ENCODE assay signal across 8 cellular contexts in the genomic region with DNA sequence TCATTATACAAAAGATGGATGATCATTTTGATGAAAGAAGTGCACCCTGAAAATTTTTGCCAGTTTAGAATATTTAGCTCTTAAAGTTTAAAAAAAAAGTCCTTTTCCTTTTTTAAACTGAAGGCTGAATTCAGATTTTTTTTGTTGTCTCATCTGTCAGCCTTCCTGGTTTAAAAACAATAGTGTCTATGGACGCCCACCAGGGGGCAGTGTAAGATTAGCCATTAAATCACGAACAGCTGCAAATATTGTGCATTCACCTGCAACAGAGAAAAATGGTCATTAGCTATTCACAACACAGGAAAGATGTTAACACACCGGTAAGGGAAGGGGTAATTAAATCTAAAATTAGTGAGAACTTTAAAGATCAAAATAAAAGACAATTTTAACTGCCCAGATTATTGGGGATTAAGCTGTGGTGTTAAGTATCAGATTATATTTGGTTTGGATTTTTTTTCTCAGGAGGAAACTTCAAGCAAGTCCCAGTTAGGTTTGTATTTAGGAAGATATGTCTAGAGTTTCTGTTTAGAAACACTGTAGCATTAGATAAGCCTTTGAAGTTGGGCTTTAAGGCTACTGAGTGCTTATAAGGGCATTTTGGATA. TPM values are rescaled to one million over a fixed set of nuclear protein-coding genes. Genes with fewer than 3 reads are reported as not detected.
DNase-seq lines count a peak whose midpoint lies in the region; ATAC-seq, FAIRE-seq and TF ChIP-seq lines count a peak whose summit lies in the region.

No MANE protein-coding gene starts in this region.

- no peaks in the 10 kb centered on the region for H3K4me1 ChIP-seq in lower lobe of right lung

- no peaks in the 10 kb centered on the region for H3K9me3 ChIP-seq in lower lobe of right lung

- H3K9me3 Mint-ChIP-seq in activated CD4-positive, alpha-beta T cell treated with anti-CD3 and anti-CD28 coated beads for 36 hours (ENCODE audit: low read depth), result no peaks in the 10 kb centered on the region

- H3K4me3 Mint-ChIP-seq in activated CD4-positive, alpha-beta T cell treated with anti-CD3 and anti-CD28 coated beads for 36 hours, result no peak overlapping the region

- no peak overlapping the region for H3K27ac Mint-ChIP-seq in activated CD4-positive, alpha-beta T cell treated with anti-CD3 and anti-CD28 coated beads for 36 hours

- H3K4me3 ChIP-seq in lower lobe of right lung, result no peak overlapping the region

- CTCF ChIA-PET in activated CD4-positive, alpha-beta T cell treated with anti-CD3 and anti-CD28 coated beads for 36 hours (lab: Charles Lee), result interaction anchor here (0.6 to 4.6 kb wide), 24 partner anchors 9 to 1701 kb away, joined by 3 to 68 read pairs (median 4); a partner anchor contains a TSS

- H3K4me1 Mint-ChIP-seq in activated CD4-positive, alpha-beta T cell treated with anti-CD3 and anti-CD28 coated beads for 36 hours, result peaks cover 4% of the 10 kb centered on the region

- peak; percentile 78 for FAIRE-seq in colon (lab: Jason Lieb, UNC)

- H3K27me3 ChIP-seq in lower lobe of right lung (ENCODE audit: low read depth), result no peaks in the 10 kb centered on the region

- no peaks in the 10 kb centered on the region for H3K27me3 Mint-ChIP-seq in activated CD4-positive, alpha-beta T cell treated with anti-CD3 and anti-CD28 coated beads for 36 hours

- ATAC-seq in activated CD4-positive, CD25-positive, alpha-beta regulatory T cell treated with anti-CD3 and anti-CD28 coated beads, Interleukin-2, amount 50 U/mL, for 24 hours, result no peak
- no peak for ATAC-seq in activated CD4-positive, alpha-beta T cell treated with anti-CD3 and anti-CD28 coated beads for 36 hours
- ATAC-seq in lower lobe of right lung (no peak), GM18868 (IDR thresholded peaks at IDR 0.05; ENCODE audit: unreplicated experiment) (no peak)

- DNase-seq in activated CD4-positive, CD25-positive, alpha-beta regulatory T cell (lab: John Stamatoyannopoulos, UW), result peak; percentile 19 to 55 (median 43)
- DNase-seq in NCI-H446 (lab: John Stamatoyannopoulos, UW), result peak; percentile 53 to 65
- DNase-seq in activated CD4-positive, alpha-beta T cell treated with anti-CD3 and anti-CD28 coated beads for 36 hours, result peak; percentile 78
- peak; percentile 51 for DNase-seq in lower lobe of right lung
- peak; percentile 15 to 24 for DNase-seq in stimulated activated CD8-positive, alpha-beta memory T cell treated with anti-CD3 and anti-CD28 coated beads, Interleukin-15, amount 100 ng/mL, for 4 hours (ENCODE audit: low read depth in 2 of 2)

- no peak overlapping the region for H3K27ac ChIP-seq in lower lobe of right lung

- POLR2A ChIA-PET in activated CD4-positive, alpha-beta T cell treated with anti-CD3 and anti-CD28 coated beads for 36 hours (lab: Charles Lee), result no interaction called here

- peak; percentile 62 for TF ChIP-seq CTCF in lower lobe of right lung (IDR thresholded peaks at IDR 0.05)

- intact Hi-C loops in activated CD4-positive, alpha-beta T cell treated with anti-CD3 and anti-CD28 coated beads for 36 hours (cut with DNase I, micrococcal nuclease), result loop anchor here (1.0 to 10.0 kb wide), 3 partner anchors 143 to 603 kb away; no protein-coding TSS in a partner anchor
- intact Hi-C loops in lower lobe of right lung (cut with DNase I), result no loop called here

- peaks cover 27% of the 10 kb centered on the region for H3K36me3 ChIP-seq in lower lobe of right lung

- H3K36me3 Mint-ChIP-seq in activated CD4-positive, alpha-beta T cell treated with anti-CD3 and anti-CD28 coated beads for 36 hours (ENCODE audit: low read depth), result peaks cover 8% of the 10 kb centered on the region

RNA-seq across cellular contexts. Expression of a gene that starts 4.4 kb away (rescaled TPM):
- 10 to 100 TPM; 15.8 to 20.5 TPM for total RNA-seq in activated CD4-positive, alpha-beta T cell treated with anti-CD3 and anti-CD28 coated beads for 36 hours
- 16.8 TPM for total RNA-seq in lower lobe of right lung

RNA-seq across cellular contexts. Expression of a gene that starts 28.5 kb away (rescaled TPM):
- not detected for total RNA-seq in activated CD4-positive, alpha-beta T cell treated with anti-CD3 and anti-CD28 coated beads for 36 hours
- not detected for total RNA-seq in lower lobe of right lung

Comparison
In these comparisons a context has a peak if more than half of its experiments do, and no peak if none do; other contexts are left out.
1. DNase-seq: peak in every context shown above with its lines; median percentile 78 in activated CD4-positive, alpha-beta T cell treated with anti-CD3 and anti-CD28 coated beads for 36 hours; 59 in NCI-H446; 51 in lower lobe of right lung; 43 in activated CD4-positive, CD25-positive, alpha-beta regulatory T cell; 20 in stimulated activated CD8-positive, alpha-beta memory T cell treated with anti-CD3 and anti-CD28 coated beads, Interleukin-15, amount 100 ng/mL, for 4 hours.